Comparison of ENCODE assay signal across 18 cellular contexts in the genomic region with DNA sequence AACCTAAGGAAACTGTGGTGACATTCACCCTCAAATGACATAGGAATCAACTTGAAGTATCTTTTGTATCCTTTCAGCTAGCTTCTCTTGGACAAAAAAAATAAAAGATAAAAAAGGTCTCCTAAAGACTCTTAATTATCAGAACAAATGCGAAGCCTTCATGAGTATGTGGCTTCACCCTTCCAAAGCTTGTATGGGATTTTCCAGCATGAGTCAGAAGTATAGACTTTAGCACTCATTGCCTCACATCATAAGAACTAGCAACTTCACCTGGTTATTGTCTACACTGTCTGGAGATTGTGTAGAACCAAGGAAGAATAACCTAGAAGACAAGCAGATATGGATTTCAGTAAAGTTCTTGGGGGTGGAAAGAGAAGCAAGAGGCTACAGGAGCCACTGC.
DNase-seq lines count a peak whose midpoint lies in the region; ATAC-seq, FAIRE-seq and TF ChIP-seq lines count a peak whose summit lies in the region.
"Had no signal": no experiment of that assay in that cellular context is flagged by ENCODE, and none has a peak within 500 bp of the region (broad histone marks: within the 10 kb centered on the region; RNA-seq: fewer than 3 reads in every experiment).

No MANE protein-coding gene starts in this region.

- H3K27me3 Mint-ChIP-seq in Calu3 (ENCODE audit: unreplicated experiment) = no peaks in the 10 kb centered on the region
- H3K27me3 Mint-ChIP-seq: CD4-positive, alpha-beta memory T cell had no signal

- peaks cover 14% of the 10 kb centered on the region for H3K4me1 ChIP-seq in OCI-LY7 (ENCODE audit: insufficient read depth, low read length, poor library complexity, severe bottlenecking)

- BruUV-seq in OCI-LY7 (replicated peaks; lab: Mats Ljungman, UMichigan) = no TSS peak
- no TSS peak for BruUV-seq in Calu3 (replicated peaks; lab: Mats Ljungman, UMichigan)

- H3K4me3 Mint-ChIP-seq in Calu3 (ENCODE audit: low read depth, unreplicated experiment) = no peak overlapping the region
- H3K4me3 Mint-ChIP-seq: CD4-positive, alpha-beta memory T cell; stimulated activated naive CD8-positive, alpha-beta T cell treated with anti-CD3 and anti-CD28 coated beads, Interleukin-15, amount 100 ng/mL, for 72 hours had no signal

- FAIRE-seq in RCC 7860 (lab: Jason Lieb, UNC) = peak; percentile 81
- FAIRE-seq: A549 had no signal

- no peaks in the 10 kb centered on the region for H4K20me1 ChIP-seq in OCI-LY7 (ENCODE audit: insufficient read depth, low read length)

- POLR2A ChIA-PET in OCI-LY7 (lab: Charles Lee) = interaction anchor here (0.7 kb wide), 1 partner anchor 352 kb away, joined by 3 read pairs; no protein-coding TSS in a partner anchor

- no peak overlapping the region for H3K27ac Mint-ChIP-seq in Calu3 (ENCODE audit: unreplicated experiment)
- H3K27ac Mint-ChIP-seq: stimulated activated naive CD8-positive, alpha-beta T cell treated with anti-CD3 and anti-CD28 coated beads, Interleukin-15, amount 100 ng/mL, for 72 hours had no signal

- DNase-seq in ACHN (peak; percentile 45), RCC 7860 (ENCODE audit: low spot score) (peak; percentile 62), dermis blood vessel endothelial cell (peak; percentile 13), left colon (no peak), OCI-LY7 (ENCODE audit: low spot score) (no peak), Calu3 (no peak)
- DNase-seq: activated CD8-positive, alpha-beta memory T cell treated with anti-CD3 and anti-CD28 coated beads, Interleukin-2, amount 50 U/mL, for 48 hours; activated naive CD4-positive, alpha-beta T cell treated with anti-CD3 and anti-CD28 coated beads, Interleukin-2, amount 50 U/mL, for 16 hours; CD4-positive, alpha-beta memory T cell; NCI-H1048; NCI-H2171; posterior cingulate gyrus; stimulated activated naive CD8-positive, alpha-beta T cell treated with anti-CD3 and anti-CD28 coated beads, Interleukin-15, amount 100 ng/mL, for 72 hours had no signal

- intact Hi-C loops in left colon (cut with DNase I, micrococcal nuclease) = no loop called here
- intact Hi-C loops in OCI-LY7 (cut with micrococcal nuclease; ENCODE audit: unreplicated experiment) = loop anchor here (5.0 to 10.0 kb wide), 3 partner anchors 93 to 300 kb away; no protein-coding TSS in a partner anchor
- intact Hi-C loops in Calu3 (cut with micrococcal nuclease; ENCODE audit: unreplicated experiment) = loop anchor here (5.0 to 10.0 kb wide), 3 partner anchors 93 to 290 kb away; no protein-coding TSS in a partner anchor

- H3K36me3 Mint-ChIP-seq in Calu3 (ENCODE audit: insufficient read depth, unreplicated experiment) = peaks cover 4% of the 10 kb centered on the region
- H3K36me3 Mint-ChIP-seq: CD4-positive, alpha-beta memory T cell had no signal

- peaks cover 30% of the 10 kb centered on the region for H3K4me1 Mint-ChIP-seq in Calu3 (ENCODE audit: low read depth, unreplicated experiment)

- no peak overlapping the region for H2AFZ ChIP-seq in OCI-LY7 (ENCODE audit: low read length)

- H3K9me3 ChIP-seq in OCI-LY7 (ENCODE audit: low read length) = no peaks in the 10 kb centered on the region
- H3K9me3 ChIP-seq: A549 had no signal

- H3K27ac ChIP-seq in OCI-LY7 (ENCODE audit: low read depth, low read length, poor library complexity, severe bottlenecking) = no peak overlapping the region
- H3K27ac ChIP-seq: A549 had no signal

- no peak overlapping the region for H3K4me3 ChIP-seq in OCI-LY7 (ENCODE audit: low read depth, low read length, poor library complexity, severe bottlenecking)
- H3K4me3 ChIP-seq: A549 had no signal

- in situ Hi-C loops in ACHN (cut with HindIII; ENCODE audit: low pct_ligation_motif_present, low pct_unique_long_range_greater_than_20kb, low sequenced_read_pairs) = no loop called here

- CTCF ChIA-PET in OCI-LY7 (lab: Charles Lee; ENCODE audit: unreplicated experiment) (no interaction called here), Calu3 (lab: Charles Lee) (no interaction called here)

- H3K79me2 ChIP-seq in OCI-LY7 (ENCODE audit: insufficient read depth, low read depth, low read length) = no peaks in the 10 kb centered on the region

- H3K9me3 Mint-ChIP-seq in Calu3 (ENCODE audit: low read depth, unreplicated experiment) = no peaks in the 10 kb centered on the region
- H3K9me3 Mint-ChIP-seq: stimulated activated naive CD8-positive, alpha-beta T cell treated with anti-CD3 and anti-CD28 coated beads, Interleukin-15, amount 100 ng/mL, for 72 hours had no signal

- H3K36me3 ChIP-seq in OCI-LY7 (ENCODE audit: insufficient read depth, low read length) = no peaks in the 10 kb centered on the region

- TF ChIP-seq CTCF in OCI-LY7 (conservative IDR thresholded peaks at IDR 0.05; ENCODE audit: low read length) (no peak), Calu3 (IDR thresholded peaks at IDR 0.05; ENCODE audit: unreplicated experiment) (no peak)

- no peak overlapping the region for H3K4me2 ChIP-seq in OCI-LY7 (ENCODE audit: low read length)
- H3K4me2 ChIP-seq: A549 had no signal

- ATAC-seq in left colon (peak; percentile 46), GM21381 (IDR thresholded peaks at IDR 0.05; ENCODE audit: unreplicated experiment) (no peak), GM21515 (IDR thresholded peaks at IDR 0.05; ENCODE audit: unreplicated experiment) (no peak)
- ATAC-seq: A549; activated CD4-positive, CD25-positive, alpha-beta regulatory T cell treated with anti-CD3 and anti-CD28 coated beads, Interleukin-2, amount 50 U/mL, for 24 hours; Right ventricle myocardium inferior; stimulated activated naive CD8-positive, alpha-beta T cell treated with anti-CD3 and anti-CD28 coated beads, Interleukin-15, amount 100 ng/mL, for 72 hours had no signal

- no peaks in the 10 kb centered on the region for H3K9me2 ChIP-seq in OCI-LY7 (ENCODE audit: insufficient read depth, low read length)

Comparison
In these comparisons a context has a peak if more than half of its experiments do, and no peak if none do; other contexts are left out.
1. DNase-seq: peak in ACHN (single experiment), RCC 7860 (single experiment) and dermis blood vessel endothelial cell (single experiment); none in left colon (0 of 2), OCI-LY7 (single experiment) and Calu3 (single experiment).
2. intact Hi-C loops: an anchor here in OCI-LY7 (5.0 to 10.0 kb wide) and Calu3 (5.0 to 10.0 kb wide); none called in left colon.